Comparison of ENCODE assay signal across 18 cellular contexts in the genomic region with DNA sequence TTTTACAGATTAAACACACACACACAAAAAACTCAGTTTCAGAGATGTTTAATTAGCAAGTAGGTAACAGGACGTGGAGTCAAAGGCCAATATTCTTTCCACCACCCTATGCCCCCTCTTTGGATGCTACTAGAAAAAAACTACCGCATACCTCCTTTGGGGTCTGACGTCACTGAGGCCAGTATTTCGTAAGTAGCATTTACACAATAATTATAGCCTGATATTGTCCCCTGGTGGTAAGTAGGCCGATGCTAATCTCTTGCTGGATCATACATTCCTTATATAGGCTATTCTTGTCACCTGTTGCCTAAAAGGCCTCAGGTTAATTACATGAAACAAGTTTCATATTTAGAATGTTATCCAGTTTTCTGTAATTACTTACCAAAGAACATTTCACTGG.
"Had no signal": no experiment of that assay in that cellular context is flagged by ENCODE, and none has a peak within 500 bp of the region (broad histone marks: within the 10 kb centered on the region; RNA-seq: fewer than 3 reads in every experiment).

No MANE protein-coding gene starts in this region.

- H3K4me3 Mint-ChIP-seq: activated CD4-positive, alpha-beta T cell treated with anti-CD3 and anti-CD28 coated beads, Interleukin-2, amount 10 ng/mL, durations not matched to agents 24 days and 14 days; activated CD8-positive, alpha-beta T cell treated with anti-CD3 and anti-CD28 coated beads, Interleukin-2, amount 10 ng/mL, durations not matched to agents 7 days and 5 days; activated naive CD8-positive, alpha-beta T cell; activated T-cell treated with anti-CD3 and anti-CD28 coated beads, Interleukin-2, amount 50 U/mL, for 72 hours; neural progenitor cell; stimulated activated naive CD8-positive, alpha-beta T cell treated with anti-CD3 and anti-CD28 coated beads, Interleukin-15, amount 100 ng/mL, for 72 hours; T-helper 1 cell treated with Interleukin-12 subunit alpha and Interleukin-12 subunit beta and Interleukin-4 antibody, amounts not matched to agents 30 μg/mL and 1 μg/mL, for 36 hours; WTC11 had no signal

- H3K27me3 Mint-ChIP-seq: stimulated activated naive CD8-positive, alpha-beta T cell treated with anti-CD3 and anti-CD28 coated beads, Interleukin-15, amount 100 ng/mL, for 72 hours had no signal

- H3K27ac ChIP-seq: neural progenitor cell, pancreas, upper lobe of right lung had no signal

- ATAC-seq: activated CD8-positive, alpha-beta T cell treated with anti-CD3 and anti-CD28 coated beads, Interleukin-2, amount 10 ng/mL, durations not matched to agents 7 days and 5 days; activated T-cell treated with anti-CD3 and anti-CD28 coated beads, Interleukin-2, amount 50 U/mL, for 72 hours; pancreas; stimulated activated naive CD8-positive, alpha-beta T cell treated with anti-CD3 and anti-CD28 coated beads, Interleukin-15, amount 100 ng/mL, for 72 hours; upper lobe of right lung had no signal

- H3K36me3 ChIP-seq: neural progenitor cell, pancreas, upper lobe of right lung had no signal

- H3K36me3 Mint-ChIP-seq: activated naive CD8-positive, alpha-beta T cell; neural progenitor cell; WTC11 had no signal

- H3K9me3 ChIP-seq: pancreas, upper lobe of right lung had no signal

- H3K9me3 Mint-ChIP-seq: activated CD4-positive, alpha-beta T cell treated with anti-CD3 and anti-CD28 coated beads, Interleukin-2, amount 10 ng/mL, durations not matched to agents 24 days and 14 days; activated T-cell treated with anti-CD3 and anti-CD28 coated beads, Interleukin-2, amount 50 U/mL, for 72 hours; neural progenitor cell; stimulated activated naive CD8-positive, alpha-beta T cell treated with anti-CD3 and anti-CD28 coated beads, Interleukin-15, amount 100 ng/mL, for 72 hours; T-helper 1 cell treated with Interleukin-12 subunit alpha and Interleukin-12 subunit beta and Interleukin-4 antibody, amounts not matched to agents 30 μg/mL and 1 μg/mL, for 36 hours; WTC11 had no signal

- H3K4me3 ChIP-seq: lung, neural progenitor cell, pancreas, upper lobe of right lung had no signal

- H3K4me1 Mint-ChIP-seq: activated CD4-positive, alpha-beta T cell treated with anti-CD3 and anti-CD28 coated beads, Interleukin-2, amount 10 ng/mL, durations not matched to agents 24 days and 14 days; stimulated activated naive CD8-positive, alpha-beta T cell treated with anti-CD3 and anti-CD28 coated beads, Interleukin-15, amount 100 ng/mL, for 72 hours had no signal

- H3K27ac Mint-ChIP-seq: activated CD4-positive, alpha-beta T cell treated with anti-CD3 and anti-CD28 coated beads, Interleukin-2, amount 10 ng/mL, durations not matched to agents 24 days and 14 days; activated CD8-positive, alpha-beta T cell treated with anti-CD3 and anti-CD28 coated beads, Interleukin-2, amount 10 ng/mL, durations not matched to agents 7 days and 5 days; activated naive CD8-positive, alpha-beta T cell; activated T-cell treated with anti-CD3 and anti-CD28 coated beads, Interleukin-2, amount 50 U/mL, for 72 hours; neural progenitor cell; stimulated activated naive CD8-positive, alpha-beta T cell treated with anti-CD3 and anti-CD28 coated beads, Interleukin-15, amount 100 ng/mL, for 72 hours; T-helper 1 cell treated with Interleukin-12 subunit alpha and Interleukin-12 subunit beta and Interleukin-4 antibody, amounts not matched to agents 30 μg/mL and 1 μg/mL, for 36 hours had no signal

- H3K9ac ChIP-seq: neural progenitor cell had no signal

- H3K4me1 ChIP-seq: pancreas, upper lobe of right lung had no signal

- DNase-seq: activated CD4-positive, alpha-beta T cell treated with anti-CD3 and anti-CD28 coated beads, Interleukin-2, amount 10 ng/mL, durations not matched to agents 24 days and 14 days; activated CD8-positive, alpha-beta memory T cell treated with anti-CD3 and anti-CD28 coated beads, Interleukin-2, amount 50 U/mL, for 4 hours; activated CD8-positive, alpha-beta T cell treated with anti-CD3 and anti-CD28 coated beads, Interleukin-2, amount 10 ng/mL, durations not matched to agents 7 days and 5 days; activated gamma-delta T cell treated with Interleukin-2 at 50 U/mL for 16 hours; activated T-cell treated with anti-CD3 and anti-CD28 coated beads, Interleukin-2, amount 50 U/mL, for 72 hours; amniotic stem cell; caudate nucleus; effector CD8-positive, alpha-beta T cell; head of caudate nucleus; pancreas; stimulated activated CD4-positive, alpha-beta T cell treated with anti-CD3 and anti-CD28 coated beads, Interleukin-1b, Interleukin-23, amount 100 ng/mL, for 48 hours; stimulated activated naive CD8-positive, alpha-beta T cell treated with anti-CD3 and anti-CD28 coated beads, Interleukin-15, amount 100 ng/mL, for 72 hours; upper lobe of right lung had no signal

- H3K27me3 ChIP-seq: neural progenitor cell, pancreas, upper lobe of right lung had no signal
